Comparison of ENCODE assay signal across 25 cellular contexts in the genomic region with DNA sequence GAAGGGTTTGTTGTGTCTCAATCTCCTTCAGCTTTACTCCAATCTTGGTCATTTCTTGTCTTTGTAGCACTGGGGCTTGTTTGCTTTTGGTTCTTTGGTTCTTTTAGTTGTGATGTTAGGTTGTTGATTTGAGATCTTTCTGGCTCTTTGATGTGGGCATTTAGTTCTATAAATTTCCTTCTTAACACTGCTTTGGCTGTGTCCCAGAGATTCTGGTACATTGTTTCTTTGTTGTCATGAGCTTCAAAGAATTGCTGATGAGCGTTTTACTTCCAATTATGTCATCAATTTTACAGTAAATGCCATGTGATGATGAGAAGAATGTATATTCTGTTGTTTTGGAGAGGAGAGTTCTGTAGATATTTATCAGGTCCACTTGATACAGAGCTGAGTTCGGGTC.
DNase-seq lines count a peak whose midpoint lies in the region; ATAC-seq, FAIRE-seq and TF ChIP-seq lines count a peak whose summit lies in the region.
"Had no signal": no experiment of that assay in that cellular context is flagged by ENCODE, and none has a peak within 500 bp of the region (broad histone marks: within the 10 kb centered on the region; RNA-seq: fewer than 3 reads in every experiment).

No MANE protein-coding gene starts in this region.

- H3K27me3 ChIP-seq in CD4-positive, alpha-beta T cell (ENCODE audit: control insufficient read depth, insufficient read depth, low read length): no peaks in the 10 kb centered on the region
- no peaks in the 10 kb centered on the region for H3K27me3 ChIP-seq in naive thymus-derived CD4-positive, alpha-beta T cell (ENCODE audit: control insufficient read depth in 2 of 2, insufficient read depth in 2 of 2, low read length in 2 of 2)
- H3K27me3 ChIP-seq: BE2C; BLaER1 treated with 17β-estradiol and CSF1 and Interleukin-3, amounts not matched to agents 10 nM and 100 nM had no signal

- DNase-seq in T-helper 1 cell: no peak
- DNase-seq in CD4-positive, alpha-beta T cell: no peak
- DNase-seq in T-helper 17 cell: no peak
- DNase-seq in naive thymus-derived CD4-positive, alpha-beta T cell: peak in 7 of 9 donors; percentile 11 to 59 (median 24)
- no peak for DNase-seq in activated gamma-delta T cell (lab: John Stamatoyannopoulos, UW)
- no peak for DNase-seq in H54 (ENCODE audit: insufficient read length, low spot score)
- DNase-seq: ACHN; AML-193; BE2C; Caco-2; CD8-positive, alpha-beta T cell; DMS153; EL; GDM1; GM23248; H9 had no signal

- no peak overlapping the region for H3K4me3 ChIP-seq in naive thymus-derived CD4-positive, alpha-beta T cell (ENCODE audit: low read length)
- H3K4me3 ChIP-seq: BLaER1 treated with 17β-estradiol and CSF1 and Interleukin-3, amounts not matched to agents 10 nM and 100 nM; GM12878; GM23248 had no signal

- no peak overlapping the region for H3K27ac ChIP-seq in CD4-positive, alpha-beta T cell (ENCODE audit: low read depth, low read length)
- no peak overlapping the region for H3K27ac ChIP-seq in naive thymus-derived CD4-positive, alpha-beta T cell (ENCODE audit: low read depth, low read length)
- H3K27ac ChIP-seq: 22Rv1; BLaER1 treated with 17β-estradiol and CSF1 and Interleukin-3, amounts not matched to agents 10 nM and 100 nM; GM23248 had no signal

- H3K4me3 Mint-ChIP-seq in T-helper 1 cell treated with Interleukin-12 subunit alpha and Interleukin-12 subunit beta and Interleukin-4 antibody, amounts not matched to agents 30 μg/mL and 1 μg/mL, for 36 hours: no peak overlapping the region
- no peak overlapping the region for H3K4me3 Mint-ChIP-seq in CD4-positive, alpha-beta T cell
- H3K4me3 Mint-ChIP-seq in T-helper 17 cell: no peak overlapping the region
- peak overlapping the region in 1 of 10 donors; percentile 1 for H3K4me3 Mint-ChIP-seq in naive thymus-derived CD4-positive, alpha-beta T cell
- H3K4me3 Mint-ChIP-seq: CD14-positive monocyte; CD8-positive, alpha-beta T cell; H9 had no signal

- ATAC-seq in CD4-positive, alpha-beta T cell (ENCODE audit: poor library complexity): peak; percentile 34
- peak; percentile 28 for ATAC-seq in T-helper 17 cell
- peak; percentile 8 for ATAC-seq in naive thymus-derived CD4-positive, alpha-beta T cell
- ATAC-seq: CD8-positive, alpha-beta T cell; GM12878; HCT116 had no signal

- TF ChIP-seq POLR2A in H54 (IDR thresholded peaks at IDR 0.05; ENCODE audit: low read depth, low read length): no peak

- peak overlapping the region; percentile 27 for H3K27ac Mint-ChIP-seq in T-helper 1 cell treated with Interleukin-12 subunit alpha and Interleukin-12 subunit beta and Interleukin-4 antibody, amounts not matched to agents 30 μg/mL and 1 μg/mL, for 36 hours
- no peak overlapping the region for H3K27ac Mint-ChIP-seq in CD4-positive, alpha-beta T cell
- no peak overlapping the region for H3K27ac Mint-ChIP-seq in T-helper 17 cell
- H3K27ac Mint-ChIP-seq in naive thymus-derived CD4-positive, alpha-beta T cell: peak overlapping the region in 3 of 9 donors; percentile 5 to 9 (median 6)
- H3K27ac Mint-ChIP-seq: CD14-positive monocyte; CD8-positive, alpha-beta T cell; H9 had no signal

- TF ChIP-seq CTCF in CD4-positive, alpha-beta T cell (IDR thresholded peaks at IDR 0.05): no peak

- intact Hi-C loops in CD4-positive, alpha-beta T cell (cut with DNase I, micrococcal nuclease): no loop called here
- intact Hi-C loops in naive thymus-derived CD4-positive, alpha-beta T cell (cut with micrococcal nuclease): loop anchor here in 1 of 2 donors (10.0 kb wide), 1 partner anchor 582 kb away; no protein-coding TSS in a partner anchor

- FAIRE-seq in H54 (lab: Jason Lieb, UNC): no peak
- FAIRE-seq: A204.1, GM12878, GM19239, H1 had no signal

- no peaks in the 10 kb centered on the region for H3K27me3 Mint-ChIP-seq in T-helper 1 cell treated with Interleukin-12 subunit alpha and Interleukin-12 subunit beta and Interleukin-4 antibody, amounts not matched to agents 30 μg/mL and 1 μg/mL, for 36 hours (ENCODE audit: low read depth)
- no peaks in the 10 kb centered on the region for H3K27me3 Mint-ChIP-seq in CD4-positive, alpha-beta T cell
- H3K27me3 Mint-ChIP-seq in T-helper 17 cell: no peaks in the 10 kb centered on the region
- peaks cover 0 to 4% (median 0%) of the 10 kb centered on the region in 5 donors for H3K27me3 Mint-ChIP-seq in naive thymus-derived CD4-positive, alpha-beta T cell

- POLR2A ChIA-PET in CD4-positive, alpha-beta T cell (lab: Charles Lee): interaction anchor here (1.0 to 1.8 kb wide), 2 partner anchors 11 to 148 kb away, joined by 3 to 9 read pairs; no protein-coding TSS in a partner anchor
- POLR2A ChIA-PET in naive thymus-derived CD4-positive, alpha-beta T cell (lab: Charles Lee): no interaction called here

- peaks cover 13% of the 10 kb centered on the region for H3K36me3 Mint-ChIP-seq in T-helper 1 cell treated with Interleukin-12 subunit alpha and Interleukin-12 subunit beta and Interleukin-4 antibody, amounts not matched to agents 30 μg/mL and 1 μg/mL, for 36 hours (ENCODE audit: low read depth)
- no peaks in the 10 kb centered on the region for H3K36me3 Mint-ChIP-seq in CD4-positive, alpha-beta T cell (ENCODE audit: low read depth)
- H3K36me3 Mint-ChIP-seq in T-helper 17 cell (ENCODE audit: low read depth): peaks cover 3% of the 10 kb centered on the region
- H3K36me3 Mint-ChIP-seq in naive thymus-derived CD4-positive, alpha-beta T cell: peaks cover 13 to 24% (median 16%) of the 10 kb centered on the region in 5 donors
- H3K36me3 Mint-ChIP-seq: CD14-positive monocyte; CD8-positive, alpha-beta T cell had no signal

- peaks cover 3% of the 10 kb centered on the region for H3K9me3 ChIP-seq in CD4-positive, alpha-beta T cell (ENCODE audit: control insufficient read depth, low read length)
- no peaks in the 10 kb centered on the region for H3K9me3 ChIP-seq in T-helper 17 cell (ENCODE audit: control insufficient read depth, low read length, poor library complexity, severe bottlenecking)
- H3K9me3 ChIP-seq in naive thymus-derived CD4-positive, alpha-beta T cell (ENCODE audit: control insufficient read depth in 2 of 3, low read length in 3 of 3): no peaks in the 10 kb centered on the region
- H3K9me3 ChIP-seq: BE2C had no signal

- no peaks in the 10 kb centered on the region for H3K36me3 ChIP-seq in naive thymus-derived CD4-positive, alpha-beta T cell (ENCODE audit: control insufficient read depth in 2 of 3, insufficient read depth in 3 of 3, low read length in 3 of 3)
- H3K36me3 ChIP-seq: BE2C; BLaER1 treated with 17β-estradiol and CSF1 and Interleukin-3, amounts not matched to agents 10 nM and 100 nM had no signal

- CTCF ChIA-PET in CD4-positive, alpha-beta T cell (lab: Charles Lee): interaction anchor here (1.0 kb wide), 1 partner anchor 11 kb away, joined by 3 read pairs; no protein-coding TSS in a partner anchor
- CTCF ChIA-PET in naive thymus-derived CD4-positive, alpha-beta T cell (lab: Charles Lee): no interaction called here

- H3K4me1 ChIP-seq in naive thymus-derived CD4-positive, alpha-beta T cell (ENCODE audit: control insufficient read depth in 2 of 2, insufficient read depth in 2 of 2, low read length in 2 of 2): no peaks in the 10 kb centered on the region
- H3K4me1 ChIP-seq: BE2C; BLaER1 treated with 17β-estradiol and CSF1 and Interleukin-3, amounts not matched to agents 10 nM and 100 nM; Caco-2 had no signal

- peaks cover 48% of the 10 kb centered on the region for H3K9me3 Mint-ChIP-seq in T-helper 1 cell treated with Interleukin-12 subunit alpha and Interleukin-12 subunit beta and Interleukin-4 antibody, amounts not matched to agents 30 μg/mL and 1 μg/mL, for 36 hours
- peaks cover 16% of the 10 kb centered on the region for H3K9me3 Mint-ChIP-seq in CD4-positive, alpha-beta T cell
- peaks cover 5 to 46% (median 17%) of the 10 kb centered on the region in 11 donors for H3K9me3 Mint-ChIP-seq in naive thymus-derived CD4-positive, alpha-beta T cell

- peaks cover 6% of the 10 kb centered on the region for H3K4me1 Mint-ChIP-seq in T-helper 1 cell treated with Interleukin-12 subunit alpha and Interleukin-12 subunit beta and Interleukin-4 antibody, amounts not matched to agents 30 μg/mL and 1 μg/mL, for 36 hours (ENCODE audit: low read depth)
- H3K4me1 Mint-ChIP-seq in CD4-positive, alpha-beta T cell (ENCODE audit: low read depth): peaks cover 16% of the 10 kb centered on the region
- peaks cover 2% of the 10 kb centered on the region for H3K4me1 Mint-ChIP-seq in T-helper 17 cell
- H3K4me1 Mint-ChIP-seq in naive thymus-derived CD4-positive, alpha-beta T cell: peaks cover 0 to 18% (median 11%) of the 10 kb centered on the region in 7 donors
- H3K4me1 Mint-ChIP-seq: CD14-positive monocyte had no signal

Comparison
In these comparisons a context has a peak if more than half of its experiments do, and no peak if none do; other contexts are left out.
1. DNase-seq: peak in naive thymus-derived CD4-positive, alpha-beta T cell (7 of 9); none in T-helper 1 cell (0 of 5), CD4-positive, alpha-beta T cell (0 of 10), T-helper 17 cell (0 of 3), activated gamma-delta T cell (single experiment) and H54 (single experiment).
2. Peak in every context shown above with its lines, with median percentiles within 50 percentile points of each other: ATAC-seq.